ENCODE assay signal across 8 cellular contexts in the genomic region with DNA sequence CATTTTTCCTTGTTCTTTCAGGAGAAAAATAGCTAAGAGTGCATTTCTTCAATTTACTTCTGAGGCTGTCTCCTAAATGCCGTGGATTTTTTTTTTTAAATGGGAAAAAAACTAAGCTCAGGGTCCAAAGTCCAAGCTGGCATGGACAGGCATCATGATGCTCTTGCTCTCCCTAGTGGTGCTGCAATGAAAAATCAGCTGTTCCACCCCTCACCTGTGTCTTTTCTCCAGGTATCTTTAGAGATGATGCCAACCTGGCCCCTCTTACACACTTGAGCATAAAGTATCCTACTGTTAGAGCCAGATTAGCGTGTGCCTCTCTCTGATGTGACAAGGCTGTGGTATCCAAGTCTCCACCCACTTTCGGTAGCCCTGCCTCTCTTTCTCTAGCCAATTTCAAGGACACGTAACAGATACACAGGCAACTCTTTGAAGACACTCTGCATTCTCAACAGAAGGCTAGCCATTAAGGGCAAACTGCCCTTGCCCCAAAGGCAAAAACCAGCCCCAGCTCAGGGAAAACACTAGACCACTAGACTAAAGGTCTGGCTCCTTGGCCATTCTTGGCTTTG.
DNase-seq lines count a peak whose midpoint lies in the region; ATAC-seq and TF ChIP-seq lines count a peak whose summit lies in the region.

No MANE protein-coding gene starts in this region.

- DNase-seq in DMS53 (lab: John Stamatoyannopoulos, UW) (peak; percentile 83), HuH-7 (ENCODE audit: low spot score) (peak; percentile 1), left lobe of liver (ENCODE audit: low spot score) (no peak), tibial artery (no peak)
- no peak for DNase-seq in stimulated activated CD4-positive, alpha-beta T cell treated with anti-CD3 and anti-CD28 coated beads, Interleukin-2, amount 100 ng/mL, for 48 hours
- DNase-seq in stimulated activated CD4-positive, alpha-beta T cell treated with anti-CD3 and anti-CD28 coated beads, Interleukin-12 subunit alpha, Interleukin-12 subunit beta, amount 100 ng/mL, for 4 hours: no peak

- H3K27me3 ChIP-seq in tibial artery: no peaks in the 10 kb centered on the region

- H3K36me3 ChIP-seq in tibial artery: no peaks in the 10 kb centered on the region

- H3K4me1 ChIP-seq in tibial artery: peaks cover 0 to 13% (median 5%) of the 10 kb centered on the region in 4 donors

- ATAC-seq in left lobe of liver: peak; percentile 87
- ATAC-seq in GM21447 (IDR thresholded peaks at IDR 0.05; ENCODE audit: unreplicated experiment): no peak

- no peak overlapping the region for H3K4me3 ChIP-seq in tibial artery

- intact Hi-C loops in tibial artery (cut with DNase I; ENCODE audit: low total_unique reads): no loop called here

- H3K27ac ChIP-seq in VCaP (peak overlapping the region; percentile 70; the same call in 1 of the 2 replicates), tibial artery (no peak overlapping the region)

- H3K9me3 ChIP-seq in tibial artery: no peaks in the 10 kb centered on the region

- TF ChIP-seq CTCF in VCaP (conservative IDR thresholded peaks at IDR 0.05) (peak; percentile 65), tibial artery (IDR thresholded peaks at IDR 0.05) (no peak)

Comparison
In these comparisons a context has a peak if more than half of its experiments do, and no peak if none do; other contexts are left out.
1. DNase-seq: peak in DMS53 (single experiment) and HuH-7 (single experiment); none in left lobe of liver (single experiment), tibial artery (0 of 2), stimulated activated CD4-positive, alpha-beta T cell treated with anti-CD3 and anti-CD28 coated beads, Interleukin-2, amount 100 ng/mL, for 48 hours (0 of 2) and stimulated activated CD4-positive, alpha-beta T cell treated with anti-CD3 and anti-CD28 coated beads, Interleukin-12 subunit alpha, Interleukin-12 subunit beta, amount 100 ng/mL, for 4 hours (single experiment).